Comparison of ENCODE assay signal across 1 cellular context in genomic region chrX:46577116-46578005, GRCh38.
TF ChIP-seq lines count a peak whose summit lies in the region.

No MANE protein-coding gene starts in this region.

TF ChIP-seq in GM12878, 131 proteins besides CTCF, POLR2A, EP300 and RAD21:
- no peak for TF ChIP-seq TCF7 (IDR thresholded peaks at IDR 0.05; ENCODE audit: borderline replicate concordance)
- no peak for TF ChIP-seq ZBTB4 (CRISPR knock-in tag; IDR thresholded peaks at IDR 0.05)
- no peak for TF ChIP-seq RUNX3 (IDR thresholded peaks at IDR 0.05; ENCODE audit: low read length)
- TF ChIP-seq FOS (IDR thresholded peaks at IDR 0.05; ENCODE audit: borderline replicate concordance, extremely low read depth, insufficient read length): no peak
- no peak for TF ChIP-seq BMI1 (IDR thresholded peaks at IDR 0.05; ENCODE audit: borderline replicate concordance)
- TF ChIP-seq JUND (IDR thresholded peaks at IDR 0.05; ENCODE audit: low read depth, low read length): no peak
- TF ChIP-seq TCF12 (IDR thresholded peaks at IDR 0.05; ENCODE audit: low read depth, low read length): no peak
- TF ChIP-seq SMARCA5 (IDR thresholded peaks at IDR 0.05): no peak
- no peak for TF ChIP-seq GABPA (IDR thresholded peaks at IDR 0.05; ENCODE audit: low read depth)
